In genomic region chr4:16573181-16573580, GRCh38 we compare ENCODE assay signal across 1 cellular context.
TF ChIP-seq lines count a peak whose summit lies in the region.

No MANE protein-coding gene starts in this region.

TF ChIP-seq in HepG2, 621 proteins besides CTCF, POLR2A, EP300 and RAD21 (continued from another document):
- TF ChIP-seq KIAA2018 (CRISPR knock-in tag; IDR thresholded peaks at IDR 0.05; ENCODE audit: borderline replicate concordance), result no peak
- TF ChIP-seq ZNF24 (IDR thresholded peaks at IDR 0.05), result no peak
- TF ChIP-seq ATM (IDR thresholded peaks at IDR 0.05; ENCODE audit: borderline replicate concordance), result no peak
- no peak for TF ChIP-seq RORA (CRISPR knock-in tag; IDR thresholded peaks at IDR 0.05)
- TF ChIP-seq NBN (conservative IDR thresholded peaks at IDR 0.05), result no peak
- no peak for TF ChIP-seq ZNF737 (CRISPR knock-in tag; IDR thresholded peaks at IDR 0.05; ENCODE audit: borderline replicate concordance)
- TF ChIP-seq HDAC1 (CRISPR knock-in tag; IDR thresholded peaks at IDR 0.05), result no peak
- no peak for TF ChIP-seq ZFP1 (CRISPR knock-in tag; IDR thresholded peaks at IDR 0.05)
- no peak for TF ChIP-seq ATRX (CRISPR knock-in tag; IDR thresholded peaks at IDR 0.05; ENCODE audit: borderline replicate concordance)
- no peak for TF ChIP-seq KDM5B (CRISPR knock-in tag; IDR thresholded peaks at IDR 0.05; ENCODE audit: borderline replicate concordance)
- no peak for TF ChIP-seq ZNF263 (CRISPR knock-in tag; IDR thresholded peaks at IDR 0.05)
- TF ChIP-seq ZNF318 (CRISPR knock-in tag; IDR thresholded peaks at IDR 0.05), result no peak
- TF ChIP-seq CEBPB (IDR thresholded peaks at IDR 0.05; ENCODE audit: borderline replicate concordance, low read depth, low read length), result no peak
- no peak for TF ChIP-seq DMAP1 (CRISPR knock-in tag; IDR thresholded peaks at IDR 0.05)
- TF ChIP-seq TBX3 (IDR thresholded peaks at IDR 0.05; ENCODE audit: borderline replicate concordance), result no peak
- no peak for TF ChIP-seq CBX5 (CRISPR knock-in tag; IDR thresholded peaks at IDR 0.05; ENCODE audit: borderline replicate concordance)
